Comparison of ENCODE assay signal across 6 cellular contexts in genomic region chr5:177402271-177403043, GRCh38. TPM values are rescaled to one million over a fixed set of nuclear protein-coding genes. Genes with fewer than 3 reads are reported as not detected.
DNase-seq lines count a peak whose midpoint lies in the region; FAIRE-seq and TF ChIP-seq lines count a peak whose summit lies in the region.

No MANE protein-coding gene starts in this region.

- peak overlapping the region; percentile 66 for H3K4me3 Mint-ChIP-seq in chondrocyte (ENCODE audit: unreplicated experiment)
- H3K4me3 Mint-ChIP-seq in osteocyte (ENCODE audit: unreplicated experiment), result peak overlapping the region; percentile 70

- no peaks in the 10 kb centered on the region for H3K9me3 ChIP-seq in SK-N-MC (ENCODE audit: low read depth, low read length)

- peak; percentile 42 for FAIRE-seq in HTR-8/SVneo (lab: Jason Lieb, UNC)

- TF ChIP-seq CTCF in chondrocyte (IDR thresholded peaks at IDR 0.05), result peak; percentile 77
- TF ChIP-seq CTCF in osteocyte (IDR thresholded peaks at IDR 0.05), result peak; percentile 62

- H3K36me3 Mint-ChIP-seq in chondrocyte (ENCODE audit: low read depth), result no peaks in the 10 kb centered on the region
- no peaks in the 10 kb centered on the region for H3K36me3 Mint-ChIP-seq in osteocyte (ENCODE audit: unreplicated experiment)

- no peak overlapping the region for H3K27ac ChIP-seq in SK-N-MC

- H3K4me1 Mint-ChIP-seq in chondrocyte (ENCODE audit: low read depth) (peaks cover 14% of the 10 kb centered on the region), osteocyte (ENCODE audit: unreplicated experiment) (peaks cover 16% of the 10 kb centered on the region)

- peak overlapping the region; percentile 78 for H3K4me3 ChIP-seq in SK-N-MC

- H3K9me3 Mint-ChIP-seq in chondrocyte (ENCODE audit: low read depth) (no peaks in the 10 kb centered on the region), osteocyte (ENCODE audit: unreplicated experiment) (no peaks in the 10 kb centered on the region)

- no peaks in the 10 kb centered on the region for H3K36me3 ChIP-seq in SK-N-MC (ENCODE audit: insufficient read depth, low read length)

- DNase-seq in HTR-8/SVneo (ENCODE audit: insufficient read length, low spot score) (peak; percentile 62), SK-N-MC (ENCODE audit: low read depth, low spot score) (no peak), chondrocyte (ENCODE audit: low spot score) (no peak), osteocyte (ENCODE audit: extremely low spot score, unreplicated experiment) (no peak), cerebellar nuclear complex (lab: John Stamatoyannopoulos, UW) (no peak), occipital lobe (lab: John Stamatoyannopoulos, UW) (no peak)

- H3K27ac Mint-ChIP-seq in chondrocyte (ENCODE audit: unreplicated experiment) (peak overlapping the region; percentile 12), osteocyte (ENCODE audit: unreplicated experiment) (no peak overlapping the region)

- no peak overlapping the region for H3K9ac ChIP-seq in SK-N-MC (ENCODE audit: insufficient read length)

- H3K27me3 Mint-ChIP-seq in chondrocyte (ENCODE audit: low read depth) (peaks cover 6% of the 10 kb centered on the region), osteocyte (ENCODE audit: unreplicated experiment) (peaks cover 19% of the 10 kb centered on the region)

RNA-seq across cellular contexts. Expression of gene PFN3, which starts 2.0 kb away (rescaled TPM):
- total RNA-seq in chondrocyte (not detected in 3 replicates), osteocyte (not detected in 2 replicates), occipital lobe (not detected)

RNA-seq across cellular contexts. Expression of gene F12, which starts 6.9 kb away (rescaled TPM):
- total RNA-seq in chondrocyte (0.99 to 2.1 TPM (median 1.8 TPM) in 3 replicates), osteocyte (1.0 and 1.5 TPM in 2 replicates), occipital lobe (3.9 TPM)

RNA-seq across cellular contexts. Expression of gene SLC34A1, which starts 18.2 kb away (rescaled TPM):
- total RNA-seq in chondrocyte (not detected in 3 replicates), osteocyte (not detected in 2 replicates), occipital lobe (not detected)

RNA-seq across cellular contexts. Expression of gene GRK6, which starts 24.0 kb away (rescaled TPM):
- total RNA-seq in chondrocyte (19.9 to 26.3 TPM (median 23.8 TPM) in 3 replicates), osteocyte (35.6 and 38.2 TPM in 2 replicates), occipital lobe (14.0 TPM)

RNA-seq across cellular contexts. Expression of gene PRR7, which starts 44.2 kb away (rescaled TPM):
- total RNA-seq in chondrocyte (4.8 to 5.5 TPM (median 5.3 TPM) in 3 replicates), osteocyte (2.8 and 4.4 TPM in 2 replicates), occipital lobe (11.7 TPM)
